7 cellular contexts compared by ENCODE assay signal in the genomic region with DNA sequence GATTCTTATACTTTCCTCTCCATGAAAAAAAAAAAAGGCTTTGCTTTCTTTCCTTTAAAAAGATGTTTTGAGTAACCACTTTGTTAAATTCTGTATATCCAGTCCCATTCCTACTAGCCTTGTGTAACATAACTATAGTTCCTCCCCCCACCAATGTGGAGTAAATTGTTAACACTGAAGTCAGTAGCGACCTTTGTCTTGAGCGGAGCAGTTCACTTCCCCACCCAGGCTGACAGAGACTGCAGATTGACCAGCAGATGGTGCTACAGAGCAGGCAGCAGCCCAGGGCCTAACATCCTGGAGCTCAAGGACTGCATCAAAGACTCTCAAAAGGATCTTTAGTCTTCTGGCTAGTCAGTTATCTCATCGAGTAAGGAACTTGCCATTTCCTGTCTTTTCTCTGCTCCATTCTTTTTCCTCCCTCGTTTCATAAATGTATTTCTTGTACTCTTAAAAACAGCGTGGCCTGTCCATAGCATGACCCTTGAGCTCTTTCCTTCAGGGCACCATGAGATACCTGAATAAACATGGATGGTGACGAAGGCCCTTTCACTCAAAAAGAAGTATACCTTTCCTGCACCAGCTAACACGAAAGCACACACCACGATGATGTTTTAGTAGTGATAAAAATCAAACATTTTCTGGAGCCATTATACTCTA.
DNase-seq lines count a peak whose midpoint lies in the region; ATAC-seq and TF ChIP-seq lines count a peak whose summit lies in the region.

No MANE protein-coding gene starts in this region.

- no peaks in the 10 kb centered on the region for H3K36me3 ChIP-seq in SK-N-SH (replicated peaks in 1 of 2; ENCODE audit: control insufficient read depth in 1 of 2, insufficient read depth in 2 of 2, low read length in 1 of 2)

- no peak overlapping the region for H3K4me2 ChIP-seq in SK-N-SH

- CTCF ChIA-PET in SK-N-SH (lab: Yijun Ruan, JAX): interaction anchor here (0.5 to 3.0 kb wide), 21 partner anchors 8 to 1049 kb away, joined by 3 to 35 read pairs (median 5); no protein-coding TSS in a partner anchor

- no peak overlapping the region for H3K27ac ChIP-seq in SK-N-SH (ENCODE audit: low read depth in 2 of 2, low read length in 1 of 2)

- peak overlapping the region; percentile 74; the same call in 1 of the 2 replicates for H2AFZ ChIP-seq in SK-N-SH (ENCODE audit: low read depth)

- H3K9me3 ChIP-seq in SK-N-SH: no peaks in the 10 kb centered on the region

- intact Hi-C loops in left ventricle myocardium superior (cut with micrococcal nuclease): loop anchor here (2.0 kb wide), 1 partner anchor 122 kb away; no protein-coding TSS in a partner anchor

- 28% methylated on average over 8 of the region's 8 CpGs for WGBS in SK-N-SH (ENCODE audit: low lambda C conversion rate)

- TF ChIP-seq CTCF in SK-N-SH (IDR thresholded peaks at IDR 0.05) (peak; percentile 98), retinal pigment epithelial cell (conservative IDR thresholded peaks at IDR 0.05; ENCODE audit: low read depth, low read length) (peak; percentile 100)

- H3K4me3 ChIP-seq in SK-N-SH (ENCODE audit: low read depth in 2 of 2, low read length in 1 of 2): peak overlapping the region in 1 of 2 experiments; percentile 40; a peak in 1 of 4 replicates
- H3K4me3 ChIP-seq in retinal pigment epithelial cell (ENCODE audit: low read length): no peak overlapping the region

- no peaks in the 10 kb centered on the region for H3K27me3 ChIP-seq in SK-N-SH (ENCODE audit: insufficient read depth)

- POLR2A ChIA-PET in SK-N-SH (lab: Yijun Ruan, JAX): no interaction called here

- H3K9me2 ChIP-seq in SK-N-SH: no peaks in the 10 kb centered on the region

- H3K4me1 ChIP-seq in SK-N-SH (ENCODE audit: control insufficient read depth in 1 of 2, insufficient read depth in 2 of 2, low read depth in 1 of 2, low read length in 1 of 2): peaks cover 0 to 2% of the 10 kb centered on the region in 2 experiments; a peak in 2 of 4 replicates

- H3K79me2 ChIP-seq in SK-N-SH (ENCODE audit: insufficient read depth): no peaks in the 10 kb centered on the region

- TF ChIP-seq EP300 in SK-N-SH (IDR thresholded peaks at IDR 0.05; ENCODE audit: borderline replicate concordance in 1 of 2, low read depth in 1 of 2, low read length in 1 of 2): no peak

- peak; percentile 98 for ATAC-seq in GM18502 (IDR thresholded peaks at IDR 0.05; ENCODE audit: poor library complexity, unreplicated experiment)
- peak; percentile 98 for ATAC-seq in HG02678 (IDR thresholded peaks at IDR 0.05; ENCODE audit: unreplicated experiment)
- ATAC-seq in left ventricle myocardium superior: peak; percentile 90

- peak; percentile 5 for DNase-seq in NCI-H1092 (lab: John Stamatoyannopoulos, UW)
- peak; percentile 44 for DNase-seq in SK-N-SH
- DNase-seq in activated naive CD8-positive, alpha-beta T cell treated with anti-CD3 and anti-CD28 coated beads, Interleukin-2, amount 50 U/mL, for 16 hours (ENCODE audit: low read depth, low spot score): peak; percentile 7
- DNase-seq in left ventricle myocardium superior: peak; percentile 59
- peak; percentile 23 for DNase-seq in retinal pigment epithelial cell (ENCODE audit: low read depth)

- no peak overlapping the region for H3K9ac ChIP-seq in SK-N-SH

- no peaks in the 10 kb centered on the region for H4K20me1 ChIP-seq in SK-N-SH (ENCODE audit: insufficient read depth)

- H3F3A ChIP-seq in SK-N-SH (replicated peaks; ENCODE audit: insufficient read depth): no peaks in the 10 kb centered on the region

- TF ChIP-seq RAD21 in SK-N-SH (IDR thresholded peaks at IDR 0.05; ENCODE audit: low read length): peak; percentile 81

TF ChIP-seq in SK-N-SH, 30 proteins besides CTCF, POLR2A, EP300 and RAD21:
- TF ChIP-seq IRF3 (IDR thresholded peaks at IDR 0.05; ENCODE audit: low read depth, low read length) (no peak), MXI1 (IDR thresholded peaks at IDR 0.05; ENCODE audit: low read depth, low read length) (no peak), SMC3 (IDR thresholded peaks at IDR 0.05; ENCODE audit: low read depth, low read length) (peak; percentile 90), POLR2AphosphoS5 (IDR thresholded peaks at IDR 0.05; ENCODE audit: low read depth, low read length) (no peak)
- TF ChIP-seq, protein P1, sequence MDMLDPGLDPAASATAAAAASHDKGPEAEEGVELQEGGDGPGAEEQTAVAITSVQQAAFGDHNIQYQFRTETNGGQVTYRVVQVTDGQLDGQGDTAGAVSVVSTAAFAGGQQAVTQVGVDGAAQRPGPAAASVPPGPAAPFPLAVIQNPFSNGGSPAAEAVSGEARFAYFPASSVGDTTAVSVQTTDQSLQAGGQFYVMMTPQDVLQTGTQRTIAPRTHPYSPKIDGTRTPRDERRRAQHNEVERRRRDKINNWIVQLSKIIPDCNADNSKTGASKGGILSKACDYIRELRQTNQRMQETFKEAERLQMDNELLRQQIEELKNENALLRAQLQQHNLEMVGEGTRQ (IDR thresholded peaks at IDR 0.05; ENCODE audit: borderline replicate concordance, low read depth, low read length): no peak

Comparison
In these comparisons a context has a peak if more than half of its experiments do, and no peak if none do; other contexts are left out.
1. DNase-seq: peak in every context shown above with its lines; median percentile 59 in left ventricle myocardium superior; 44 in SK-N-SH; 23 in retinal pigment epithelial cell; 7 in activated naive CD8-positive, alpha-beta T cell treated with anti-CD3 and anti-CD28 coated beads, Interleukin-2, amount 50 U/mL, for 16 hours; 5 in NCI-H1092.